ENCODE assay signal across 21 cellular contexts in genomic region chr1:68196676-68197075, GRCh38. TPM values are rescaled to one million over a fixed set of nuclear protein-coding genes. Genes with fewer than 3 reads are reported as not detected.
DNase-seq lines count a peak whose midpoint lies in the region; ATAC-seq, FAIRE-seq and TF ChIP-seq lines count a peak whose summit lies in the region.
"Had no signal": no experiment of that assay in that cellular context is flagged by ENCODE, and none has a peak within 500 bp of the region (broad histone marks: within the 10 kb centered on the region; RNA-seq: fewer than 3 reads in every experiment).

No MANE protein-coding gene starts in this region.

- H3K36me3 ChIP-seq in stomach (peaks cover 2 to 19% (median 17%) of the 10 kb centered on the region in 4 donors), adrenal gland (replicated peaks in 1 of 2) (no peaks in the 10 kb centered on the region)
- H3K36me3 ChIP-seq in effector memory CD4-positive, alpha-beta T cell (ENCODE audit: control insufficient read depth, insufficient read depth, low read length) = no peaks in the 10 kb centered on the region

- DNase-seq in NCI-H510A treated with DMSO at 0.1 percent for 48 hours (lab: John Stamatoyannopoulos, UW) = peak; percentile 59
- no peak for DNase-seq in NCI-H510A (lab: John Stamatoyannopoulos, UW)
- peak; percentile 46 for DNase-seq in RPMI7951 (ENCODE audit: low read depth)
- DNase-seq in stomach = no peak
- no peak for DNase-seq in adrenal gland
- DNase-seq in effector memory CD4-positive, alpha-beta T cell = no peak
- DNase-seq: activated CD4-positive, alpha-beta T cell treated with anti-CD3 and anti-CD28 coated beads, Interleukin-2, amount 50 U/mL, for 48 hours; C1 segment of cervical spinal cord; DMS 273 treated with DMSO at 0.1 percent for 48 hours; effector CD4-positive, alpha-beta T cell; NCI-H1048; NCI-H2107; NCI-H748 treated with DMSO at 0.1 percent for 48 hours; occipital lobe; small intestine; SW 1271 had no signal

- FAIRE-seq in islet of Langerhans (lab: Jason Lieb, UNC) = peak; percentile 94
- FAIRE-seq: bronchial epithelial cell, GM12892, small intestine had no signal

- ATAC-seq in GM21390 (IDR thresholded peaks at IDR 0.05; ENCODE audit: unreplicated experiment) = no peak
- ATAC-seq: Panc1 had no signal

- peak overlapping the region in 4 of 5 donors; percentile 57 to 76 (median 73) for H3K27ac ChIP-seq in stomach
- no peak overlapping the region for H3K27ac ChIP-seq in adrenal gland
- no peak overlapping the region for H3K27ac ChIP-seq in effector memory CD4-positive, alpha-beta T cell (ENCODE audit: insufficient read depth, low read length, poor library complexity, severe bottlenecking)

- TF ChIP-seq POLR2A in stomach (IDR thresholded peaks at IDR 0.05) (no peak), adrenal gland (IDR thresholded peaks at IDR 0.05) (no peak)

- TF ChIP-seq CTCF in stomach (IDR thresholded peaks at IDR 0.05) (no peak), adrenal gland (IDR thresholded peaks at IDR 0.05) (no peak)

- no peaks in the 10 kb centered on the region for H3K27me3 ChIP-seq in stomach
- no peaks in the 10 kb centered on the region for H3K27me3 ChIP-seq in adrenal gland
- H3K27me3 ChIP-seq in effector memory CD4-positive, alpha-beta T cell (replicated peaks; ENCODE audit: control insufficient read depth, insufficient read depth, low read length, poor library complexity, severe bottlenecking) = no peaks in the 10 kb centered on the region

- H3K4me1 ChIP-seq in stomach (peaks cover 19 to 70% (median 41%) of the 10 kb centered on the region in 4 donors), adrenal gland (replicated peaks in 1 of 2) (no peaks in the 10 kb centered on the region)
- no peaks in the 10 kb centered on the region for H3K4me1 ChIP-seq in effector memory CD4-positive, alpha-beta T cell (ENCODE audit: control insufficient read depth, insufficient read depth, low read length, poor library complexity, severe bottlenecking)

- no peaks in the 10 kb centered on the region for H3K9me3 ChIP-seq in stomach
- no peaks in the 10 kb centered on the region for H3K9me3 ChIP-seq in adrenal gland (replicated peaks in 1 of 3)
- no peaks in the 10 kb centered on the region for H3K9me3 ChIP-seq in effector memory CD4-positive, alpha-beta T cell (ENCODE audit: control insufficient read depth, low read length)

- 50 to 64% (median 60%) methylated on average over 3 of the region's 3 CpGs for WGBS in stomach, 5 donors
- WGBS in adrenal gland, 4 donors = 51 to 76% (median 62%) methylated on average over 3 of the region's 3 CpGs

- TF ChIP-seq EP300 in stomach (IDR thresholded peaks at IDR 0.05) = no peak

- no peak overlapping the region for H3K4me3 ChIP-seq in stomach
- no peak overlapping the region for H3K4me3 ChIP-seq in adrenal gland
- no peak overlapping the region for H3K4me3 ChIP-seq in effector memory CD4-positive, alpha-beta T cell (ENCODE audit: insufficient read depth, low read depth, low read length, poor library complexity, severe bottlenecking)

- intact Hi-C loops in stomach (cut with DNase I; ENCODE audit: low total_unique reads) (no loop called here), adrenal gland (cut with DNase I) (no loop called here)

RNA-seq across cellular contexts. Expression of gene WLS, which starts 35.6 kb away (rescaled TPM):
- total RNA-seq in RPMI7951 (2014; rRNA removed; shearing (Covaris generic)) = 51.6 and 77.6 TPM in 2 replicates
- 100 to 1,000 TPM in 2 of 5 donors, 10 to 100 TPM in 3; 56.2 to 194 (median 92.2) TPM for total RNA-seq in stomach
- polyA plus RNA-seq in stomach = 10 to 100 TPM; 17.9 to 50.8 (median 37.9) TPM
- total RNA-seq in adrenal gland = 100 to 1,000 TPM in 3 of 8 donors, 10 to 100 TPM in 5; 51.2 to 114 (median 85.4) TPM
- 10 to 100 TPM; 28.7 to 48.3 (median 31.0) TPM for polyA plus RNA-seq in adrenal gland

Comparison
In these comparisons a context has a peak if more than half of its experiments do, and no peak if none do; other contexts are left out.
1. DNase-seq: peak in NCI-H510A treated with DMSO at 0.1 percent for 48 hours (single experiment) and RPMI7951 (single experiment); none in NCI-H510A (single experiment), stomach (single experiment), adrenal gland (0 of 7) and effector memory CD4-positive, alpha-beta T cell (0 of 3).
2. H3K27ac ChIP-seq: peak in stomach (4 of 5); none in adrenal gland (0 of 5) and effector memory CD4-positive, alpha-beta T cell (single experiment).